In the genomic region with DNA sequence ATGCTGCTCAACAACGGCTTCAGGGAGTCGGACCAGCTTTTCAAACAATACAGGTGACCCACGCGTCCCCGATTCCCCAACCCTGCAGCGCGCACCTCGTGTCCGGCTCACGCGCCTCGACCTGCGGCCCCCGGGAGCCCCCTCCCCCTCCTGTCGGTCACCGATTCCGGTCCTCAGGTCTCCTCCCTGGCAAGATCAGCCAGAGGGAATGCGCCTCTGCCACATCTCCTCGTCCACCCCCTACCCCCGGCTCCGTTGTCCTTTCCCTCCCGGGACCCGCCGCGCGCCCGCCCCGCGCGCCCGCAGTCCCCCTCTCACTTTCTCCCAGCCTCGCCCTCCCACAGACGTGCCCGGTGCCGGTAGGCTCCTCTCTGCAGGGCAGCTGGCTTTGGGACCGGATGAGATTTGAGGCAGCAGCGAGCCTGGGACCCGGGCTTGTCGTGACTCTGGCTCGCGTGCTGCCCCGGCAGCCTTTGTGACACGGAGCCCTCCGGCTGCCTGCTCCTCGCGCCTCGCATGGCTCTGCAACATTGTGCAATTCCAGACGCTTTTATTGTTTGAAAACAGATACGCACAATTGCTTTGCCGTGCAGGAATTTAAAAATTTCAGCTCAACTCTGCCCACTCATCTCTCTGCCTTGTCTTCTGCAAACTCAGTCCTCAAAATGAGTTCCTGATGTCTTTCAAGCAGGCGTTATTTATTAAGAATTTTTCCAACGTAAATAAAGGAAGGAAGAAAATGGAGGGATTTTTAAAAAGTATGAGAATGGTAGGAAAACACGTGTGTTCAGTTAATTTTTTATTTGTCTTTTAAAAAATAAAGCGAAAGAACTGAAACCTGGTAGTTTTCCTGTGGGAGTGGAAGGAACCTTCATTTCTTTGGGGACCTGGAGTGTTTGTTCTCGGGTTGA, we compare ENCODE assay signal across 8 cellular contexts. TPM values are rescaled to one million over a fixed set of nuclear protein-coding genes. Genes with fewer than 3 reads are reported as not detected.
A peak's percentile ranks its signal among the peaks of the same experiment; 100 is the strongest.
DNase-seq lines count a peak whose midpoint lies in the region; ATAC-seq and TF ChIP-seq lines count a peak whose summit lies in the region.

No MANE protein-coding gene starts in this region.

- no peak for DNase-seq in GM12864 (ENCODE audit: low read depth)
- DNase-seq in MV-4-11 (lab: John Stamatoyannopoulos, UW): peak; percentile 48
- peak; percentile 40 to 48 for DNase-seq in activated CD4-positive, alpha-beta T cell treated with anti-CD3 and anti-CD28 coated beads for 4 hours
- peak; percentile 12 to 14 for DNase-seq in dermis microvascular lymphatic vessel endothelial cell (ENCODE audit: low read depth in 2 of 2)
- DNase-seq in left lobe of liver (ENCODE audit: low spot score): peak; percentile 62
- DNase-seq in stimulated activated CD4-positive, alpha-beta T cell treated with anti-CD3 and anti-CD28 coated beads, Interleukin-4, amount 100 ng/mL, for 1 hour: peak; percentile 56

- TF ChIP-seq CTCF in GM12864 (IDR thresholded peaks at IDR 0.05; ENCODE audit: low read depth, low read length, missing control alignments): no peak

- H3K4me3 ChIP-seq in GM12864 (ENCODE audit: low read depth, low read length): peak overlapping the region; percentile 80

- ATAC-seq in left lobe of liver (peak; percentile 42), HG02588 (IDR thresholded peaks at IDR 0.05; ENCODE audit: unreplicated experiment) (no peak), HG03025 (IDR thresholded peaks at IDR 0.05; ENCODE audit: low FRiP score, unreplicated experiment) (no peak)

RNA-seq across cellular contexts. Expression of a gene that starts 0.7 kb away (rescaled TPM):
- total RNA-seq in dermis microvascular lymphatic vessel endothelial cell (1.1 and 1.2 TPM in 2 replicates), left lobe of liver (133 TPM)

Comparison
In these comparisons a context has a peak if more than half of its experiments do, and no peak if none do; other contexts are left out.
1. RNA of a gene that starts 0.7 kb away (total RNA-seq): 133 TPM in left lobe of liver (single experiment); 1.1 to 1.2 TPM in dermis microvascular lymphatic vessel endothelial cell; every median in the first group is over 10 times any median in the second.